ENCODE assay signal across 10 cellular contexts in the genomic region with DNA sequence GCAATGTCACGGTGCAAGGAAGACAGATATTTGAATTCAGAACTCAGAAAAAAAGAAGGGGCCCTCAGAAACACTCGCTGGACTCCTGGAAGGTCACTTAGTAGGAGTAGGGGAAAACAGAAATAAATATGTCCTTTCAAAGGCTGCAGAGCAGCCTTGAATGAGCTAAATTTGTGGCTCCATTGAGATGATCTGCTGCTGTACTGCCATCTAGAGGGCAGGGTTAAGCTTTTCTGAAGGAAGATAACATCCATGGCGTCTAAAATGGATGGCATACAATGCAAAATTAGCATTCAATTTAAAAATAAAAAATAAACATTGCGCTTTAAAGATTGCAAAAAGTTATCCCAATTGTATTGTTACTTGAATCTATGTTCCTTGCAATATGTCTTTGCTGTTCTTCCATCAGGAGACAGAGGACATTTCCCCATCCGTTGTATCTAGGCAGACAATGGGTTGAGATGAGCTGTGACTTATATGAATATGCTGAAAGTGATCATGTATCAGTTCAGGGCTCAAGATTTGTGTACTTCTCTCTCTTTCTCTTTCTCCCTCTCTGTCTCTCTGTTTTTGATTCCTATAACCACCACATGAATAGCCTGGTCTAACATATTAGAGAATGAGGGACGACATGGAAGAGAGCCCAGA.
DNase-seq lines count a peak whose midpoint lies in the region; ATAC-seq and TF ChIP-seq lines count a peak whose summit lies in the region.
"Had no signal": no experiment of that assay in that cellular context is flagged by ENCODE, and none has a peak within 500 bp of the region (broad histone marks: within the 10 kb centered on the region; RNA-seq: fewer than 3 reads in every experiment).

No MANE protein-coding gene starts in this region.

- no peak overlapping the region for H3K27ac Mint-ChIP-seq in neural crest cell (ENCODE audit: unreplicated experiment)
- H3K27ac Mint-ChIP-seq: activated T-cell treated with anti-CD3 and anti-CD28 coated beads, Interleukin-2, amount 50 U/mL, for 72 hours had no signal

- peaks cover 10% of the 10 kb centered on the region for H3K9me3 ChIP-seq in WERI-Rb-1 (ENCODE audit: severe bottlenecking)

- ATAC-seq in GM19324 (IDR thresholded peaks at IDR 0.05; ENCODE audit: low FRiP score, unreplicated experiment): peak; percentile 74
- peak; percentile 92 for ATAC-seq in HG03432 (IDR thresholded peaks at IDR 0.05; ENCODE audit: unreplicated experiment)
- ATAC-seq: activated T-cell treated with anti-CD3 and anti-CD28 coated beads, Interleukin-2, amount 50 U/mL, for 72 hours had no signal

- H3K27ac ChIP-seq in WERI-Rb-1: no peak overlapping the region
- H3K27ac ChIP-seq: parathyroid adenoma had no signal

- peaks cover 10% of the 10 kb centered on the region for H3K9me3 Mint-ChIP-seq in neural crest cell

- DNase-seq in Ammon's horn (ENCODE audit: low spot score): peak; percentile 14
- peak; percentile 18 for DNase-seq in WERI-Rb-1
- peak; percentile 1 for DNase-seq in neural crest cell (ENCODE audit: low read depth, low spot score)
- no peak for DNase-seq in germinal center (ENCODE audit: low spot score)
- no peak for DNase-seq in AG08395 (ENCODE audit: low spot score)
- DNase-seq in NCI-H774 (lab: John Stamatoyannopoulos, UW): no peak

- no peak overlapping the region for H3K4me3 Mint-ChIP-seq in neural crest cell
- H3K4me3 Mint-ChIP-seq: activated T-cell treated with anti-CD3 and anti-CD28 coated beads, Interleukin-2, amount 50 U/mL, for 72 hours had no signal

- H3K27me3 Mint-ChIP-seq in neural crest cell (ENCODE audit: low read depth): no peaks in the 10 kb centered on the region

- H3K4me3 ChIP-seq in WERI-Rb-1 (ENCODE audit: low read depth, low read length): no peak overlapping the region

- no peaks in the 10 kb centered on the region for H3K27me3 ChIP-seq in WERI-Rb-1 (ENCODE audit: insufficient read depth, low read depth, severe bottlenecking)

- H3K36me3 Mint-ChIP-seq in neural crest cell (ENCODE audit: low read depth): no peaks in the 10 kb centered on the region

- H3K4me1 Mint-ChIP-seq in neural crest cell: no peaks in the 10 kb centered on the region

- no peaks in the 10 kb centered on the region for H3K36me3 ChIP-seq in WERI-Rb-1

- TF ChIP-seq CTCF in WERI-Rb-1 (IDR thresholded peaks at IDR 0.05; ENCODE audit: low read depth, low read length) (peak; percentile 47), neural crest cell (conservative IDR thresholded peaks at IDR 0.05) (peak; percentile 66)

Comparison
In these comparisons a context has a peak if more than half of its experiments do, and no peak if none do; other contexts are left out.
1. DNase-seq: peak in Ammon's horn (single experiment), WERI-Rb-1 (single experiment) and neural crest cell (single experiment); none in germinal center (single experiment), AG08395 (single experiment) and NCI-H774 (single experiment).